Comparison of ENCODE assay signal across 8 cellular contexts in the genomic region with DNA sequence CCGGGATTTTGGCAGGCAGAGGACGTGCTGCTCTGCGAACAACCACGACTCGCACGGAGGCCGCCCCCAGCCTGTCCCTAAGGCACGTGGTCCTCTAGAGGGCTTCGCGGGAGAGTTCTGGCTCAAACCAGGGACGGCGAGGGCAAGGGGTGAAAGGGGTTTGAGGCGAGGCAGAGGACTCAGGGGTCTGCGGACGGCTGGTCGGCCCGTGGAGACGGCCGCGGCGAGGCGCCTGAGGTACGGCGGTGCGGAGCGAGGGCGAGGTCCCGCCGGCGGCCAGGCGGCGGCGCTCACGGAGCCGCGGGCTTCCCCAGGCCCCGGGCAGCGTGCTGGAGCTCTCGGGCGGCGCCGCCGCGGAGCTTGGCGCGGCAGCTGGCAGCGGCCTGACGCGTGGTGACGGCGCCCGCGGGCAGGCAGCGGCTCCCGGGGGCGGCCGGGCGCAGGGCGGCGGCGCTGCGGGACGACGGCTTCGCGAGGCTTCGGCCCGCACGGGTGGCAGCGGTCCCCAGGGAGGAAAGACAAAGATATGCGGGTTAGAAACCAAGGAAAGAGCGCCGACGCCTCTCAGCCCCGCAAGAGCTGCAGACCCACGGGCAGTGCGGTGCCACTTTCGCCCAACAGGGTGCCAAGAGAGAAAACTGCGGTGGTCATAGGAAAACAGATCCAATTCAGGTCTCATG. TPM values are rescaled to one million over a fixed set of nuclear protein-coding genes. Genes with fewer than 3 reads are reported as not detected.
DNase-seq lines count a peak whose midpoint lies in the region; ATAC-seq and TF ChIP-seq lines count a peak whose summit lies in the region.

No MANE protein-coding gene starts in this region.

- peaks cover 15% of the 10 kb centered on the region for H3K4me1 Mint-ChIP-seq in activated CD8-positive, alpha-beta memory T cell treated with anti-CD3 and anti-CD28 coated beads, Interleukin-2, amount 10 ng/mL, durations not matched to agents 7 days and 5 days
- no peaks in the 10 kb centered on the region for H3K4me1 Mint-ChIP-seq in endothelial cell (ENCODE audit: unreplicated experiment)

- H3K27me3 Mint-ChIP-seq in activated CD8-positive, alpha-beta memory T cell treated with anti-CD3 and anti-CD28 coated beads, Interleukin-2, amount 10 ng/mL, durations not matched to agents 7 days and 5 days, result peaks cover 23% of the 10 kb centered on the region
- H3K27me3 Mint-ChIP-seq in endothelial cell (ENCODE audit: unreplicated experiment), result peaks cover 6% of the 10 kb centered on the region

- CTCF ChIA-PET in activated CD8-positive, alpha-beta memory T cell treated with anti-CD3 and anti-CD28 coated beads, Interleukin-2, amount 10 ng/mL, durations not matched to agents 7 days and 5 days (lab: Charles Lee), result interaction anchor here (0.6 to 3.0 kb wide), 24 partner anchors 8 to 862 kb away, joined by 3 to 47 read pairs (median 4); a partner anchor contains a TSS

- H3K27ac Mint-ChIP-seq in activated CD8-positive, alpha-beta memory T cell treated with anti-CD3 and anti-CD28 coated beads, Interleukin-2, amount 10 ng/mL, durations not matched to agents 7 days and 5 days, result no peak overlapping the region
- H3K27ac Mint-ChIP-seq in endothelial cell (ENCODE audit: unreplicated experiment), result no peak overlapping the region

- peak; percentile 32 for TF ChIP-seq CTCF in endothelial cell (IDR thresholded peaks at IDR 0.05; ENCODE audit: unreplicated experiment)

- ATAC-seq in GM18870 (IDR thresholded peaks at IDR 0.05; ENCODE audit: unreplicated experiment) (peak; percentile 64), HG03159 (IDR thresholded peaks at IDR 0.05; ENCODE audit: unreplicated experiment) (peak; percentile 99)
- ATAC-seq in activated CD8-positive, alpha-beta memory T cell treated with anti-CD3 and anti-CD28 coated beads, Interleukin-2, amount 10 ng/mL, durations not matched to agents 7 days and 5 days, result peak; percentile 99

- DNase-seq in ACHN, result peak; percentile 87
- peak; percentile 60 for DNase-seq in NCI-H526 treated with DMSO at 0.1 percent for 48 hours (lab: John Stamatoyannopoulos, UW)
- peak; percentile 68 for DNase-seq in activated CD8-positive, alpha-beta memory T cell treated with anti-CD3 and anti-CD28 coated beads, Interleukin-2, amount 10 ng/mL, durations not matched to agents 7 days and 5 days
- peak; percentile 87 for DNase-seq in endothelial cell (ENCODE audit: low spot score)
- peak; percentile 62 for DNase-seq in mucosa of gallbladder (ENCODE audit: low spot score)
- peak; percentile 76 for DNase-seq in stimulated activated CD8-positive, alpha-beta memory T cell treated with anti-CD3 and anti-CD28 coated beads, Interleukin-4, amount 100 ng/mL, for 48 hours

- H3K4me3 Mint-ChIP-seq in activated CD8-positive, alpha-beta memory T cell treated with anti-CD3 and anti-CD28 coated beads, Interleukin-2, amount 10 ng/mL, durations not matched to agents 7 days and 5 days, result peak overlapping the region; percentile 19
- H3K4me3 Mint-ChIP-seq in endothelial cell (ENCODE audit: unreplicated experiment), result no peak overlapping the region

- H3K9me3 Mint-ChIP-seq in activated CD8-positive, alpha-beta memory T cell treated with anti-CD3 and anti-CD28 coated beads, Interleukin-2, amount 10 ng/mL, durations not matched to agents 7 days and 5 days (ENCODE audit: low read depth), result no peaks in the 10 kb centered on the region
- no peaks in the 10 kb centered on the region for H3K9me3 Mint-ChIP-seq in endothelial cell (ENCODE audit: unreplicated experiment)

- in situ Hi-C loops in ACHN (cut with HindIII; ENCODE audit: low pct_ligation_motif_present, low pct_unique_long_range_greater_than_20kb, low sequenced_read_pairs), result no loop called here

- H3K36me3 Mint-ChIP-seq in activated CD8-positive, alpha-beta memory T cell treated with anti-CD3 and anti-CD28 coated beads, Interleukin-2, amount 10 ng/mL, durations not matched to agents 7 days and 5 days, result peaks cover 2% of the 10 kb centered on the region
- H3K36me3 Mint-ChIP-seq in endothelial cell (ENCODE audit: low read depth, unreplicated experiment), result peaks cover 10% of the 10 kb centered on the region

RNA-seq across cellular contexts. Expression of a gene that starts 44.8 kb away (rescaled TPM):
- total RNA-seq in activated CD8-positive, alpha-beta memory T cell treated with anti-CD3 and anti-CD28 coated beads, Interleukin-2, amount 10 ng/mL, durations not matched to agents 7 days and 5 days, result 10 to 100 TPM; 39.7 to 40.6 TPM
- total RNA-seq in endothelial cell (ENCODE audit: unreplicated experiment) (29.4 TPM), mucosa of gallbladder (33.9 TPM)

Comparison
In these comparisons a context has a peak if more than half of its experiments do, and no peak if none do; other contexts are left out.
1. Peak in every context shown above with its lines: DNase-seq and ATAC-seq.